9 cellular contexts compared by ENCODE assay signal in genomic region chr5:759111-759741, GRCh38. TPM values are rescaled to one million over a fixed set of nuclear protein-coding genes. Genes with fewer than 3 reads are reported as not detected.
DNase-seq lines count a peak whose midpoint lies in the region; ATAC-seq, FAIRE-seq and TF ChIP-seq lines count a peak whose summit lies in the region.
"Had no signal": no experiment of that assay in that cellular context is flagged by ENCODE, and none has a peak within 500 bp of the region (broad histone marks: within the 10 kb centered on the region; RNA-seq: fewer than 3 reads in every experiment).

No MANE protein-coding gene starts in this region.

- peak; percentile 65 for DNase-seq in H7
- peak; percentile 5 for DNase-seq in activated B cell treated with CpG ODN at 0.5 μM for 24 hours
- peak; percentile 53 for DNase-seq in fibroblast of pulmonary artery (ENCODE audit: low read depth)
- DNase-seq in retina: peak; percentile 84
- no peak for DNase-seq in MV-4-11 (lab: John Stamatoyannopoulos, UW)
- no peak for DNase-seq in RCC 7860 (ENCODE audit: low spot score)

- H3K9me3 Mint-ChIP-seq in activated B cell treated with CpG ODN at 0.5 μM for 24 hours: no peaks in the 10 kb centered on the region
- H3K9me3 Mint-ChIP-seq: dendritic cell treated with granulocyte-macrophage colony-stimulating factor and Interleukin-4, amounts not matched to agents 40 ng/mL and 50 ng/mL, for 4 days had no signal

- H3K36me3 ChIP-seq in H7 (replicated peaks; ENCODE audit: control insufficient read depth, insufficient read depth, low read length): no peaks in the 10 kb centered on the region

- CTCF ChIA-PET in activated B cell treated with CpG ODN at 0.5 μM for 24 hours (lab: Charles Lee): no interaction called here

- H3K27me3 Mint-ChIP-seq in activated B cell treated with CpG ODN at 0.5 μM for 24 hours: peaks cover 10% of the 10 kb centered on the region

- H3K4me3 ChIP-seq in H7 (ENCODE audit: insufficient read depth, low read depth, low read length) (no peak overlapping the region), fibroblast of pulmonary artery (replicated peaks; ENCODE audit: low read depth, low read length) (no peak overlapping the region)

- POLR2A ChIA-PET in activated B cell treated with CpG ODN at 0.5 μM for 24 hours (lab: Charles Lee): no interaction called here

- H3K27ac Mint-ChIP-seq in activated B cell treated with CpG ODN at 0.5 μM for 24 hours: no peak overlapping the region
- H3K27ac Mint-ChIP-seq: dendritic cell treated with granulocyte-macrophage colony-stimulating factor and Interleukin-4, amounts not matched to agents 40 ng/mL and 50 ng/mL, for 4 days had no signal

- H3K36me3 Mint-ChIP-seq in activated B cell treated with CpG ODN at 0.5 μM for 24 hours (ENCODE audit: low read depth): no peaks in the 10 kb centered on the region

- no peak for FAIRE-seq in RCC 7860 (lab: Jason Lieb, UNC)

- no peaks in the 10 kb centered on the region for H3K27me3 ChIP-seq in H7 (ENCODE audit: control insufficient read depth, insufficient read depth, low read length)

- H3K4me3 Mint-ChIP-seq in activated B cell treated with CpG ODN at 0.5 μM for 24 hours: no peak overlapping the region
- H3K4me3 Mint-ChIP-seq: dendritic cell treated with granulocyte-macrophage colony-stimulating factor and Interleukin-4, amounts not matched to agents 40 ng/mL and 50 ng/mL, for 4 days had no signal

- TF ChIP-seq CTCF in activated B cell treated with CpG ODN at 0.5 μM for 24 hours (IDR thresholded peaks at IDR 0.05): no peak
- no peak for TF ChIP-seq CTCF in fibroblast of pulmonary artery (IDR thresholded peaks at IDR 0.05; ENCODE audit: low read length, missing control alignments)

- intact Hi-C loops in activated B cell treated with CpG ODN at 0.5 μM for 24 hours (cut with micrococcal nuclease): loop anchor here (5.0 kb wide), 1 partner anchor 88 kb away; no protein-coding TSS in a partner anchor

- no peaks in the 10 kb centered on the region for H3K4me1 Mint-ChIP-seq in activated B cell treated with CpG ODN at 0.5 μM for 24 hours

- ATAC-seq in activated B cell treated with CpG ODN at 0.5 μM for 24 hours (ENCODE audit: low read depth): no peak
- no peak for ATAC-seq in HG03280 (IDR thresholded peaks at IDR 0.05; ENCODE audit: unreplicated experiment)
- no peak for ATAC-seq in HG02571 (IDR thresholded peaks at IDR 0.05; ENCODE audit: unreplicated experiment)

RNA-seq across cellular contexts. Expression of gene ZDHHC11B, which starts 25.3 kb away (rescaled TPM):
- 0.07 and 0.33 TPM in 2 replicates for total RNA-seq in H7 (2014; rRNA removed; shearing (Covaris generic))
- 0.07 and 0.09 TPM in 2 replicates for total RNA-seq in activated B cell treated with CpG ODN at 0.5 μM for 24 hours

Comparison
In these comparisons a context has a peak if more than half of its experiments do, and no peak if none do; other contexts are left out.
1. DNase-seq: peak in H7 (single experiment), activated B cell treated with CpG ODN at 0.5 μM for 24 hours (single experiment), fibroblast of pulmonary artery (single experiment) and retina (single experiment); none in MV-4-11 (single experiment) and RCC 7860 (single experiment).